ENCODE assay signal across 8 cellular contexts in genomic region chr17:81002409-81003361, GRCh38. TPM values are rescaled to one million over a fixed set of nuclear protein-coding genes. Genes with fewer than 3 reads are reported as not detected.
DNase-seq lines count a peak whose midpoint lies in the region; TF ChIP-seq lines count a peak whose summit lies in the region.

No MANE protein-coding gene starts in this region.

- peaks cover 8% of the 10 kb centered on the region for H3K4me1 Mint-ChIP-seq in activated CD4-positive, alpha-beta T cell treated with anti-CD3 and anti-CD28 coated beads, Interleukin-2, amount 10 ng/mL, durations not matched to agents 24 days and 14 days
- H3K4me1 Mint-ChIP-seq in endodermal cell, result peaks cover 3% of the 10 kb centered on the region

- no peak overlapping the region for H3K9ac ChIP-seq in endodermal cell (ENCODE audit: extremely low read depth, low read length, poor library complexity, severe bottlenecking)

- no peak overlapping the region for H3K27ac ChIP-seq in endodermal cell (ENCODE audit: low read depth, low read length)

- H3K27ac Mint-ChIP-seq in activated CD4-positive, alpha-beta T cell treated with anti-CD3 and anti-CD28 coated beads, Interleukin-2, amount 10 ng/mL, durations not matched to agents 24 days and 14 days, result no peak overlapping the region
- H3K27ac Mint-ChIP-seq in endodermal cell, result no peak overlapping the region

- H3K27me3 ChIP-seq in endodermal cell (ENCODE audit: control insufficient read depth, insufficient read depth, low read length, poor library complexity, severe bottlenecking), result peaks cover 53% of the 10 kb centered on the region

- H3K36me3 Mint-ChIP-seq in activated CD4-positive, alpha-beta T cell treated with anti-CD3 and anti-CD28 coated beads, Interleukin-2, amount 10 ng/mL, durations not matched to agents 24 days and 14 days (ENCODE audit: low read depth), result peaks cover 3% of the 10 kb centered on the region
- peaks cover 11% of the 10 kb centered on the region for H3K36me3 Mint-ChIP-seq in endodermal cell (ENCODE audit: low read depth)

- intact Hi-C loops in activated CD4-positive, alpha-beta T cell treated with anti-CD3 and anti-CD28 coated beads, Interleukin-2, amount 10 ng/mL, durations not matched to agents 24 days and 14 days (cut with micrococcal nuclease), result no loop called here

- TF ChIP-seq CTCF in endodermal cell (conservative IDR thresholded peaks at IDR 0.05), result no peak

- H3K9me3 ChIP-seq in endodermal cell (ENCODE audit: control insufficient read depth, low read length), result no peaks in the 10 kb centered on the region

- 78 to 85% methylated on average over 17 to 21 of the region's 21 CpGs for WGBS in endodermal cell (ENCODE audit: insufficient coverage in 1 of 2, insufficient read length in 1 of 2), 2 experiments

- H3K4me1 ChIP-seq in endodermal cell (ENCODE audit: control insufficient read depth, insufficient read depth, low read length), result no peaks in the 10 kb centered on the region

- H3K36me3 ChIP-seq in endodermal cell (ENCODE audit: control insufficient read depth, insufficient read depth, low read length), result peaks cover 17% of the 10 kb centered on the region

- no peak overlapping the region for H3K4me3 ChIP-seq in endodermal cell (ENCODE audit: low read length)

- H3K27me3 Mint-ChIP-seq in activated CD4-positive, alpha-beta T cell treated with anti-CD3 and anti-CD28 coated beads, Interleukin-2, amount 10 ng/mL, durations not matched to agents 24 days and 14 days, result peaks cover 36% of the 10 kb centered on the region
- peaks cover 57% of the 10 kb centered on the region for H3K27me3 Mint-ChIP-seq in endodermal cell (ENCODE audit: insufficient read depth)

- DNase-seq in activated CD4-positive, alpha-beta T cell treated with anti-CD3 and anti-CD28 coated beads, Interleukin-2, amount 10 ng/mL, durations not matched to agents 24 days and 14 days, result no peak
- DNase-seq in activated CD4-positive, alpha-beta T cell treated with anti-CD3 and anti-CD28 coated beads, Interleukin-2, amount 50 U/mL, for 1 hour, result no peak
- DNase-seq in NCI-H345 treated with DMSO at 0.1 percent for 48 hours (lab: John Stamatoyannopoulos, UW; ENCODE audit: unreplicated experiment) (peak; percentile 89), endodermal cell (no peak), occipital lobe (lab: John Stamatoyannopoulos, UW) (peak; percentile 28), NCI-H526 treated with DMSO at 0.1 percent for 48 hours (lab: John Stamatoyannopoulos, UW) (no peak), GF-D8 (lab: John Stamatoyannopoulos, UW) (no peak), cerebellar cortex (ENCODE audit: low spot score) (no peak)

- H3K4me3 Mint-ChIP-seq in activated CD4-positive, alpha-beta T cell treated with anti-CD3 and anti-CD28 coated beads, Interleukin-2, amount 10 ng/mL, durations not matched to agents 24 days and 14 days, result peak overlapping the region; percentile 48
- H3K4me3 Mint-ChIP-seq in endodermal cell, result peak overlapping the region; percentile 15

- no peaks in the 10 kb centered on the region for H3K9me3 Mint-ChIP-seq in activated CD4-positive, alpha-beta T cell treated with anti-CD3 and anti-CD28 coated beads, Interleukin-2, amount 10 ng/mL, durations not matched to agents 24 days and 14 days
- no peaks in the 10 kb centered on the region for H3K9me3 Mint-ChIP-seq in endodermal cell

RNA-seq across cellular contexts. Expression of gene CHMP6, which starts 11.0 kb away (rescaled TPM):
- total RNA-seq in activated CD4-positive, alpha-beta T cell treated with anti-CD3 and anti-CD28 coated beads, Interleukin-2, amount 10 ng/mL, durations not matched to agents 24 days and 14 days, result 30.8 and 32.8 TPM in 2 replicates
- 10 to 100 TPM; 28.4 to 32.5 TPM for total RNA-seq in endodermal cell
- polyA plus RNA-seq in endodermal cell (2013, experiment 1 of 2), result 23.4 TPM
- polyA plus RNA-seq in endodermal cell (2013, experiment 2 of 2), result 20.2 TPM
- total RNA-seq in occipital lobe, result 11.7 TPM

RNA-seq across cellular contexts. Expression of gene BAIAP2, which starts 32.3 kb away (rescaled TPM):
- total RNA-seq in activated CD4-positive, alpha-beta T cell treated with anti-CD3 and anti-CD28 coated beads, Interleukin-2, amount 10 ng/mL, durations not matched to agents 24 days and 14 days, result 4.4 and 5.5 TPM in 2 replicates
- total RNA-seq in endodermal cell (10 to 100 TPM; 24.9 to 32.7 TPM), occipital lobe (26.2 TPM)
- polyA plus RNA-seq in endodermal cell (2013, experiment 1 of 2), result 41.7 TPM
- polyA plus RNA-seq in endodermal cell (2013, experiment 2 of 2), result 39.0 TPM

Comparison
In these comparisons a context has a peak if more than half of its experiments do, and no peak if none do; other contexts are left out.
1. DNase-seq: peak in NCI-H345 treated with DMSO at 0.1 percent for 48 hours (single experiment) and occipital lobe (single experiment); none in activated CD4-positive, alpha-beta T cell treated with anti-CD3 and anti-CD28 coated beads, Interleukin-2, amount 10 ng/mL, durations not matched to agents 24 days and 14 days (single experiment), activated CD4-positive, alpha-beta T cell treated with anti-CD3 and anti-CD28 coated beads, Interleukin-2, amount 50 U/mL, for 1 hour (single experiment), endodermal cell (single experiment), NCI-H526 treated with DMSO at 0.1 percent for 48 hours (single experiment), GF-D8 (single experiment) and cerebellar cortex (single experiment).